4 cellular contexts compared by ENCODE assay signal in genomic region chr19:50763521-50763920, GRCh38. TPM values are rescaled to one million over a fixed set of nuclear protein-coding genes. Genes with fewer than 3 reads are reported as not detected.
"Had no signal": no experiment of that assay in that cellular context is flagged by ENCODE, and none has a peak within 500 bp of the region (broad histone marks: within the 10 kb centered on the region; RNA-seq: fewer than 3 reads in every experiment).

No MANE protein-coding gene starts in this region.

RNA-seq across cellular contexts. Expression of gene GPR32, which starts 6.7 kb away (rescaled TPM):
- total RNA-seq: LHCN-M2, M059J, MCF 10A, NCI-H460 had no signal

RNA-seq across cellular contexts. Expression of gene ACP4, which starts 26.7 kb away (rescaled TPM):
- total RNA-seq: LHCN-M2, M059J, MCF 10A, NCI-H460 had no signal
